Comparison of ENCODE assay signal across 29 cellular contexts in the genomic region with DNA sequence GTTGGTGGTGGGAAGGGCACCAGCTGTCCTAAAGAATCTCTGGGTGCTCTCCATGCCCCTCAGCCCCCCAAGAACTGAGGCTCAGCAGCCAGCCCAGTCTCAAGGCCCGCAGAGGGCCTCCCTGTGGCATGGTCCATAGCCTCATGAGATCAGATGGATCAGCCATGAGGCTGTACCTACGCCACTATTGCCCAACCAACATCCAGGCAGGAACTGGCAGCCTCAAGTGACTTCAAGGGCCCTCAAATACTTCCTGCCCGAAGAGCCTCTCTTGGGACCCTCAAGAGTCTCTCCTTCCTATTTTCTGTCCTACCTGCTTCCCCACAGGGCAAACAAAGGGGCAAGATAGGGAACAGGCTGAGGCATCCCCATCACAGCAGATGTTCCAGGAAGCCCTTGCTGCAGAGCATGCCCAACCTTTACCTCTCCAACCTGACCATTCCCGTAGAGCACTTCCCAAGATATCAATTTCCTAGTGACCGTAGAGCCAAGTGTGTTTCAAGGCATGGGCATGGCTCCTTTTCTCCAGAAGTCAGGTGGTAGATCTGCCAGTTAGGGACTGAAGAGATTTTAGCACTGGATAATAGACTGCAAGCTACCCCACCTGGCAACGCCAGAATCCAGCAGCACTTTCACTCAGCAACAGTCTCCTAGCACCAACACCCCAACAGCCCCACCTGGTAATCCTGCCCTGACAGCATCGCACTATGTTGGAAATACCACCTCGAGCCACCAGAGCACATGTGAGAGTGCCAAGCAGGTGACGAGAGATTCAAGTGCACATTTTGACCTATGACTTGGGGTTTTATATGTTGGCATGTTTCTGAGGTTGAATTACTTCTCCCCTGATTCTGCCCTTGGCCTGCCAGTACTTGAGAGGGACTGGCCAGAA. TPM values are rescaled to one million over a fixed set of nuclear protein-coding genes. Genes with fewer than 3 reads are reported as not detected.
DNase-seq lines count a peak whose midpoint lies in the region; ATAC-seq and TF ChIP-seq lines count a peak whose summit lies in the region.
"Had no signal": no experiment of that assay in that cellular context is flagged by ENCODE, and none has a peak within 500 bp of the region (broad histone marks: within the 10 kb centered on the region; RNA-seq: fewer than 3 reads in every experiment).

No MANE protein-coding gene starts in this region.

- no peaks in the 10 kb centered on the region for H3K79me1 ChIP-seq in neuronal stem cell (ENCODE audit: low read depth, low read length)

- peak overlapping the region; percentile 27 for H4K91ac ChIP-seq in neuronal stem cell (ENCODE audit: low read depth, low read length, poor library complexity)

- no peak overlapping the region for H3K4me2 ChIP-seq in neuronal stem cell (ENCODE audit: insufficient read depth, low read length, poor library complexity, severe bottlenecking)
- H3K4me2 ChIP-seq: smooth muscle cell had no signal

- H2BK15ac ChIP-seq in neuronal stem cell (ENCODE audit: low read length), result peak overlapping the region; percentile 77

- no peak for TF ChIP-seq CTCF in CD14-positive monocyte (IDR thresholded peaks at IDR 0.05)

- no CpG with 5 or more reads among the region's 9 CpGs for WGBS in neuronal stem cell (ENCODE audit: extremely low coverage in 2 of 2, insufficient read length in 2 of 2, insufficient replicate concordance in 1 of 2), 2 donors

- H3K36me3 ChIP-seq in neuronal stem cell (replicated peaks in 1 of 2; ENCODE audit: control insufficient read depth in 2 of 2, insufficient read depth in 2 of 2, low read length in 2 of 2), result no peaks in the 10 kb centered on the region
- H3K36me3 ChIP-seq: heart right ventricle, thyroid gland had no signal

- peaks cover 66% of the 10 kb centered on the region for H3K4me1 Mint-ChIP-seq in CD14-positive monocyte
- H3K4me1 Mint-ChIP-seq in dendritic cell treated with granulocyte-macrophage colony-stimulating factor and Interleukin-4, amounts not matched to agents 40 ng/mL and 50 ng/mL, for 4 days (ENCODE audit: low read depth), result peaks cover 42% of the 10 kb centered on the region
- H3K4me1 Mint-ChIP-seq in effector memory CD8-positive, alpha-beta T cell (ENCODE audit: low read depth in 2 of 2), result peaks cover 0 to 5% of the 10 kb centered on the region in 2 donors
- H3K4me1 Mint-ChIP-seq: brain had no signal

- no peak overlapping the region for H2BK120ac ChIP-seq in neuronal stem cell (ENCODE audit: low read depth, low read length)

- no peak overlapping the region for H2AFZ ChIP-seq in neuronal stem cell (ENCODE audit: low read length)
- H2AFZ ChIP-seq: parathyroid adenoma had no signal

- H3K27me3 Mint-ChIP-seq in CD14-positive monocyte (ENCODE audit: low read depth in 3 of 3), result peaks cover 2 to 3% (median 3%) of the 10 kb centered on the region in 3 donors
- peaks cover 2% of the 10 kb centered on the region for H3K27me3 Mint-ChIP-seq in dendritic cell treated with granulocyte-macrophage colony-stimulating factor and Interleukin-4, amounts not matched to agents 40 ng/mL and 50 ng/mL, for 4 days
- H3K27me3 Mint-ChIP-seq in effector memory CD8-positive, alpha-beta T cell, result peaks cover 5 to 16% of the 10 kb centered on the region in 2 donors
- H3K27me3 Mint-ChIP-seq: brain; stimulated activated naive CD8-positive, alpha-beta T cell treated with anti-CD3 and anti-CD28 coated beads, Interleukin-15, amount 100 ng/mL, for 72 hours; T-helper 17 cell had no signal

- peaks cover 0 to 19% (median 0%) of the 10 kb centered on the region in 3 experiments for H3K27me3 ChIP-seq in neuronal stem cell (ENCODE audit: control insufficient read depth in 3 of 3, insufficient read depth in 3 of 3, low read depth in 1 of 3, low read length in 3 of 3)
- H3K27me3 ChIP-seq: thyroid gland had no signal

- H3K9me3 Mint-ChIP-seq in CD14-positive monocyte, result no peaks in the 10 kb centered on the region
- H3K9me3 Mint-ChIP-seq in dendritic cell treated with granulocyte-macrophage colony-stimulating factor and Interleukin-4, amounts not matched to agents 40 ng/mL and 50 ng/mL, for 4 days, result no peaks in the 10 kb centered on the region
- H3K9me3 Mint-ChIP-seq in effector memory CD8-positive, alpha-beta T cell, result no peaks in the 10 kb centered on the region
- H3K9me3 Mint-ChIP-seq: activated CD4-positive, alpha-beta memory T cell treated with anti-CD3 and anti-CD28 coated beads, Interleukin-2, amount 10 ng/mL, durations not matched to agents 7 days and 5 days; brain; CD8-positive, alpha-beta memory T cell; stimulated activated naive CD8-positive, alpha-beta T cell treated with anti-CD3 and anti-CD28 coated beads, Interleukin-15, amount 100 ng/mL, for 72 hours had no signal

- DNase-seq in CD14-positive monocyte (ENCODE audit: low spot score) (no peak), NCI-H187 treated with DMSO at 0.1 percent for 48 hours (lab: John Stamatoyannopoulos, UW) (peak; percentile 2), neuronal stem cell (ENCODE audit: low spot score) (no peak), T1000 (lab: John Stamatoyannopoulos, UW) (no peak)
- DNase-seq in stimulated activated naive CD4-positive, alpha-beta T cell treated with Interleukin-2 at 50 U/mL for 16 hours (lab: John Stamatoyannopoulos, UW), result no peak
- no peak for DNase-seq in effector memory CD8-positive, alpha-beta T cell
- DNase-seq: activated CD4-positive, alpha-beta memory T cell treated with anti-CD3 and anti-CD28 coated beads, Interleukin-2, amount 10 ng/mL, durations not matched to agents 7 days and 5 days; activated CD4-positive, alpha-beta T cell treated with anti-CD3 and anti-CD28 coated beads for 1 hour; activated CD8-positive, alpha-beta memory T cell treated with anti-CD3 and anti-CD28 coated beads, Interleukin-2, amount 50 U/mL, for 4 hours; activated naive CD4-positive, alpha-beta T cell; cerebellar nuclear complex; H7; heart right ventricle; Karpas-422; kidney glomerular epithelial cell; mammary epithelial cell; NCI-H526; retina; SHP77; stimulated activated CD4-positive, alpha-beta T cell treated with anti-CD3 and anti-CD28 coated beads, Interleukin-2, amount 100 ng/mL, for 24 hours; stimulated activated naive CD8-positive, alpha-beta T cell treated with anti-CD3 and anti-CD28 coated beads, Interleukin-15, amount 100 ng/mL, for 72 hours; T-helper 17 cell had no signal

- intact Hi-C loops in CD14-positive monocyte (cut with micrococcal nuclease), result no loop called here
- intact Hi-C loops in dendritic cell treated with granulocyte-macrophage colony-stimulating factor and Interleukin-4, amounts not matched to agents 40 ng/mL and 50 ng/mL, for 4 days (cut with micrococcal nuclease), result no loop called here

- H3K4me3 ChIP-seq in neuronal stem cell (ENCODE audit: low read length in 2 of 2), result no peak overlapping the region
- H3K4me3 ChIP-seq: heart right ventricle, smooth muscle cell, thyroid gland had no signal

- no peak overlapping the region for H2BK12ac ChIP-seq in neuronal stem cell (ENCODE audit: low read length)

- H3K14ac ChIP-seq in neuronal stem cell (ENCODE audit: low read length), result no peak overlapping the region

- H3K18ac ChIP-seq in neuronal stem cell (ENCODE audit: low read length), result no peak overlapping the region

- no peak overlapping the region for H3K9ac ChIP-seq in neuronal stem cell (ENCODE audit: low read depth, low read length, poor library complexity)
- H3K9ac ChIP-seq: parathyroid adenoma had no signal

- H3K23ac ChIP-seq in neuronal stem cell (ENCODE audit: low read depth, low read length, poor library complexity), result peak overlapping the region; percentile 2

- peak overlapping the region; percentile 65 to 91 (median 88) for H3K27ac Mint-ChIP-seq in CD14-positive monocyte
- H3K27ac Mint-ChIP-seq in dendritic cell treated with granulocyte-macrophage colony-stimulating factor and Interleukin-4, amounts not matched to agents 40 ng/mL and 50 ng/mL, for 4 days, result peak overlapping the region; percentile 40
- H3K27ac Mint-ChIP-seq in effector memory CD8-positive, alpha-beta T cell, result no peak overlapping the region
- H3K27ac Mint-ChIP-seq: activated CD4-positive, alpha-beta memory T cell treated with anti-CD3 and anti-CD28 coated beads, Interleukin-2, amount 10 ng/mL, durations not matched to agents 7 days and 5 days; brain; T-helper 17 cell had no signal

- no peaks in the 10 kb centered on the region for H3K4me1 ChIP-seq in neuronal stem cell (ENCODE audit: control insufficient read depth in 2 of 2, insufficient read depth in 1 of 2, low read depth in 1 of 2, low read length in 2 of 2)
- H3K4me1 ChIP-seq: parathyroid adenoma, thyroid gland had no signal

- H2AK5ac ChIP-seq in neuronal stem cell (ENCODE audit: low read depth, low read length), result no peak overlapping the region

- no peak overlapping the region for H4K8ac ChIP-seq in neuronal stem cell (ENCODE audit: low read depth, low read length)

- no peak overlapping the region for H3K4ac ChIP-seq in neuronal stem cell (ENCODE audit: low read length)

- no peak overlapping the region for H3K27ac ChIP-seq in neuronal stem cell (replicated peaks; ENCODE audit: low read length)
- H3K27ac ChIP-seq: parathyroid adenoma, thyroid gland had no signal

- H3K4me3 Mint-ChIP-seq in CD14-positive monocyte, result peak overlapping the region in 1 of 2 donors; percentile 39
- H3K4me3 Mint-ChIP-seq in dendritic cell treated with granulocyte-macrophage colony-stimulating factor and Interleukin-4, amounts not matched to agents 40 ng/mL and 50 ng/mL, for 4 days, result no peak overlapping the region
- no peak overlapping the region for H3K4me3 Mint-ChIP-seq in effector memory CD8-positive, alpha-beta T cell
- H3K4me3 Mint-ChIP-seq: activated CD4-positive, alpha-beta memory T cell treated with anti-CD3 and anti-CD28 coated beads, Interleukin-2, amount 10 ng/mL, durations not matched to agents 7 days and 5 days; brain; CD8-positive, alpha-beta memory T cell; stimulated activated naive CD8-positive, alpha-beta T cell treated with anti-CD3 and anti-CD28 coated beads, Interleukin-15, amount 100 ng/mL, for 72 hours; T-helper 17 cell had no signal

- H2BK5ac ChIP-seq in neuronal stem cell (ENCODE audit: low read length), result no peak overlapping the region

- H3K36me3 Mint-ChIP-seq in CD14-positive monocyte, result peaks cover 0 to 2% of the 10 kb centered on the region in 2 donors
- H3K36me3 Mint-ChIP-seq in dendritic cell treated with granulocyte-macrophage colony-stimulating factor and Interleukin-4, amounts not matched to agents 40 ng/mL and 50 ng/mL, for 4 days (ENCODE audit: low read depth), result no peaks in the 10 kb centered on the region
- no peaks in the 10 kb centered on the region for H3K36me3 Mint-ChIP-seq in effector memory CD8-positive, alpha-beta T cell (ENCODE audit: insufficient read depth)
- H3K36me3 Mint-ChIP-seq: brain; CD8-positive, alpha-beta memory T cell had no signal

- H3K9me3 ChIP-seq in neuronal stem cell (replicated peaks in 1 of 2; ENCODE audit: control insufficient read depth in 2 of 2, insufficient read depth in 1 of 2, low read depth in 1 of 2, low read length in 2 of 2), result no peaks in the 10 kb centered on the region
- H3K9me3 ChIP-seq: heart right ventricle, thyroid gland had no signal

- ATAC-seq in HG03097 (IDR thresholded peaks at IDR 0.05; ENCODE audit: low FRiP score, unreplicated experiment), result no peak
- no peak for ATAC-seq in effector memory CD8-positive, alpha-beta T cell (replicated peaks)
- ATAC-seq: stimulated activated naive CD8-positive, alpha-beta T cell treated with anti-CD3 and anti-CD28 coated beads, Interleukin-15, amount 100 ng/mL, for 72 hours; T-helper 17 cell had no signal

RNA-seq across cellular contexts. Expression of a gene that starts 13.7 kb away (rescaled TPM):
- polyA plus RNA-seq in CD14-positive monocyte, result 1 to 10 TPM; 6.8 to 7.9 TPM
- polyA plus RNA-seq in neuronal stem cell (2013, experiment 1 of 2), result 2.1 TPM
- polyA plus RNA-seq in neuronal stem cell (2013, experiment 2 of 2), result 2.4 TPM

RNA-seq across cellular contexts. Expression of a gene that starts 39.5 kb away (rescaled TPM):
- 10 to 100 TPM; 74.7 to 84.0 TPM for polyA plus RNA-seq in CD14-positive monocyte
- 21.4 TPM for polyA plus RNA-seq in neuronal stem cell (2013, experiment 1 of 2)
- polyA plus RNA-seq in neuronal stem cell (2013, experiment 2 of 2), result 21.2 TPM
- polyA plus RNA-seq: CD8-positive, alpha-beta memory T cell had no signal

RNA-seq across cellular contexts. Expression of a gene that starts 57.9 kb away (rescaled TPM):
- 10 to 100 TPM; 14.5 to 15.8 TPM for polyA plus RNA-seq in CD14-positive monocyte
- 33.8 TPM for polyA plus RNA-seq in neuronal stem cell (2013, experiment 1 of 2)
- polyA plus RNA-seq in neuronal stem cell (2013, experiment 2 of 2), result 35.1 TPM

Comparison
In these comparisons a context has a peak if more than half of its experiments do, and no peak if none do; other contexts are left out.
1. H3K27ac Mint-ChIP-seq: peak in CD14-positive monocyte (7 of 7) and dendritic cell treated with granulocyte-macrophage colony-stimulating factor and Interleukin-4, amounts not matched to agents 40 ng/mL and 50 ng/mL, for 4 days (single experiment); none in effector memory CD8-positive, alpha-beta T cell (0 of 2).